Comparison of ENCODE assay signal across 9 cellular contexts in the genomic region with DNA sequence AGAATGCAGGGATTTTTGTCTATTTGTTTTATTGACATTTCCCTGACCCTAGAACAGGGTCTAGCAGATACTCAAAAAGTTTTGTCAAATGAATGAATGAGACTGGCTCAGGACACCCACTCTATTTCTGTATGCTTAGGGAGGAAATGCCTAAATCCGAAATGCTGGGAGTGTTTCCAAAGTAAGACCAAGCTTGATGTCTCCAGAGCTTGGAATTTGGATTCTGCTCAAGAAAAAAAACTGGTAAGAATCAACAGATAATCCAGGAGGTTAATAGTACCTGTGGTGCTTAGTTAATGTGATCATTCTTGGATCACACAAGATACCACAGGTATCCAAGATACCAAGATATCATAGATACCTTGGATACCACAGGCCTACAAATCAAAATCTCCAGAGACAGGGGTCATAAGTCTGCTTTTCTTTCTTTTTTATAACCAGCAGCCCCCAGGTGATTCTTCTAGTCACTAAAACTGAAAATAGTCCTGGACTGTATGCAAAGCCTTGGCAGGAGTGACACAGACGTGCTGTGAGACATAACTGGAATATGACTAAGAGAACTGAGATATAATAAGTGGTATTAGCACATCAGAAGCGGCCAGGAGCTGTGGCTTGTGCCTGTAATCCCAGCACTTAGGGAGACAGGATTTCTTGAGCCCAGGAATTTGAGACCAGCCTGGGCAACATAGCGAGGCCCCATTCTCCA. TPM values are rescaled to one million over a fixed set of nuclear protein-coding genes. Genes with fewer than 3 reads are reported as not detected.
DNase-seq lines count a peak whose midpoint lies in the region; ATAC-seq and TF ChIP-seq lines count a peak whose summit lies in the region.
"Had no signal": no experiment of that assay in that cellular context is flagged by ENCODE, and none has a peak within 500 bp of the region (broad histone marks: within the 10 kb centered on the region; RNA-seq: fewer than 3 reads in every experiment).

No MANE protein-coding gene starts in this region.

- H3K36me3 ChIP-seq in uterus = no peaks in the 10 kb centered on the region
- H3K36me3 ChIP-seq in BE2C = no peaks in the 10 kb centered on the region

- no peaks in the 10 kb centered on the region for H3K4me1 Mint-ChIP-seq in activated naive CD4-positive, alpha-beta T cell treated with anti-CD3 and anti-CD28 coated beads, Interleukin-2, amount 10 ng/mL, durations not matched to agents 7 days and 5 days

- no peaks in the 10 kb centered on the region for H3K27me3 ChIP-seq in uterus
- no peaks in the 10 kb centered on the region for H3K27me3 ChIP-seq in BE2C

- H3K4me1 ChIP-seq in uterus (peaks cover 5 to 9% of the 10 kb centered on the region in 2 donors), BE2C (no peaks in the 10 kb centered on the region)

- H3K27ac Mint-ChIP-seq in activated naive CD4-positive, alpha-beta T cell treated with anti-CD3 and anti-CD28 coated beads, Interleukin-2, amount 50 U/mL, for 72 hours = peak overlapping the region; percentile 40 to 92
- H3K27ac Mint-ChIP-seq in activated naive CD4-positive, alpha-beta T cell treated with anti-CD3 and anti-CD28 coated beads, Interleukin-2, amount 10 ng/mL, durations not matched to agents 7 days and 5 days = no peak overlapping the region

- peak in 1 of 2 donors; percentile 22 for DNase-seq in activated naive CD4-positive, alpha-beta T cell treated with anti-CD3 and anti-CD28 coated beads, Interleukin-2, amount 50 U/mL, for 72 hours (ENCODE audit: low spot score in 2 of 2)
- DNase-seq in activated naive CD4-positive, alpha-beta T cell treated with anti-CD3 and anti-CD28 coated beads, Interleukin-2, amount 10 ng/mL, durations not matched to agents 7 days and 5 days = no peak
- DNase-seq in M059J (ENCODE audit: low read depth) (peak; percentile 81), foreskin fibroblast (peak; percentile 59 to 76), uterus (peak; percentile 46 to 69), BE2C (no peak), HuH-7 (ENCODE audit: low spot score) (no peak), NCI-H524 treated with DMSO at 0.1 percent for 48 hours (lab: John Stamatoyannopoulos, UW) (no peak)

- ATAC-seq in activated naive CD4-positive, alpha-beta T cell treated with anti-CD3 and anti-CD28 coated beads, Interleukin-2, amount 50 U/mL, for 72 hours = peak; percentile 99

- H3K9me3 Mint-ChIP-seq in activated naive CD4-positive, alpha-beta T cell treated with anti-CD3 and anti-CD28 coated beads, Interleukin-2, amount 50 U/mL, for 72 hours = no peaks in the 10 kb centered on the region
- H3K9me3 Mint-ChIP-seq in activated naive CD4-positive, alpha-beta T cell treated with anti-CD3 and anti-CD28 coated beads, Interleukin-2, amount 10 ng/mL, durations not matched to agents 7 days and 5 days = no peaks in the 10 kb centered on the region

- H3K9me3 ChIP-seq in uterus = no peaks in the 10 kb centered on the region
- no peaks in the 10 kb centered on the region for H3K9me3 ChIP-seq in BE2C

- H3K36me3 Mint-ChIP-seq in activated naive CD4-positive, alpha-beta T cell treated with anti-CD3 and anti-CD28 coated beads, Interleukin-2, amount 50 U/mL, for 72 hours = no peaks in the 10 kb centered on the region
- no peaks in the 10 kb centered on the region for H3K36me3 Mint-ChIP-seq in activated naive CD4-positive, alpha-beta T cell treated with anti-CD3 and anti-CD28 coated beads, Interleukin-2, amount 10 ng/mL, durations not matched to agents 7 days and 5 days

- H3K27me3 Mint-ChIP-seq in activated naive CD4-positive, alpha-beta T cell treated with anti-CD3 and anti-CD28 coated beads, Interleukin-2, amount 10 ng/mL, durations not matched to agents 7 days and 5 days = peaks cover 9% of the 10 kb centered on the region

- intact Hi-C loops in uterus (cut with DNase I; ENCODE audit: low total_unique reads) = no loop called here

- TF ChIP-seq CTCF in foreskin fibroblast (IDR thresholded peaks at IDR 0.05; ENCODE audit: low read depth, low read length) (no peak), uterus (IDR thresholded peaks at IDR 0.05) (no peak), BE2C (IDR thresholded peaks at IDR 0.05; ENCODE audit: low read depth, low read length) (no peak)

- CTCF ChIA-PET in activated naive CD4-positive, alpha-beta T cell treated with anti-CD3 and anti-CD28 coated beads, Interleukin-2, amount 10 ng/mL, durations not matched to agents 7 days and 5 days (lab: Charles Lee) = no interaction called here

- no peak overlapping the region for H3K4me3 Mint-ChIP-seq in activated naive CD4-positive, alpha-beta T cell treated with anti-CD3 and anti-CD28 coated beads, Interleukin-2, amount 10 ng/mL, durations not matched to agents 7 days and 5 days

- H3K4me3 ChIP-seq in foreskin fibroblast (ENCODE audit: low read depth in 1 of 2, low read length in 2 of 2) (no peak overlapping the region), uterus (no peak overlapping the region), BE2C (ENCODE audit: low read depth, low read length) (no peak overlapping the region)
- H3K4me3 ChIP-seq: skin epidermis had no signal

- no peak for TF ChIP-seq POLR2A in uterus (IDR thresholded peaks at IDR 0.05)

- H3K27ac ChIP-seq in uterus = peak overlapping the region; percentile 68 to 78
- H3K27ac ChIP-seq: skin epidermis had no signal

RNA-seq across cellular contexts. Expression of a gene that starts 39.9 kb away (rescaled TPM):
- 100 to 1,000 TPM in 1 of 2 donors, 10 to 100 TPM in 1; 79.1 to 161 TPM for total RNA-seq in activated naive CD4-positive, alpha-beta T cell treated with anti-CD3 and anti-CD28 coated beads, Interleukin-2, amount 50 U/mL, for 72 hours
- 55.9 and 98.8 TPM in 2 replicates for total RNA-seq in M059J (2014; rRNA removed; shearing (Covaris generic))
- total RNA-seq in uterus = 100 to 1,000 TPM; 100 to 359 (median 220) TPM
- 19.1 TPM for polyA plus RNA-seq in BE2C (2012; ENCODE audit: insufficient read depth, insufficient read length, low read depth)

Comparison
In these comparisons a context has a peak if more than half of its experiments do, and no peak if none do; other contexts are left out.
1. DNase-seq: peak in M059J (single experiment), foreskin fibroblast (2 of 2) and uterus (2 of 2); none in activated naive CD4-positive, alpha-beta T cell treated with anti-CD3 and anti-CD28 coated beads, Interleukin-2, amount 10 ng/mL, durations not matched to agents 7 days and 5 days (single experiment), BE2C (single experiment), HuH-7 (single experiment) and NCI-H524 treated with DMSO at 0.1 percent for 48 hours (single experiment).